ENCODE assay signal across 29 cellular contexts in the genomic region with DNA sequence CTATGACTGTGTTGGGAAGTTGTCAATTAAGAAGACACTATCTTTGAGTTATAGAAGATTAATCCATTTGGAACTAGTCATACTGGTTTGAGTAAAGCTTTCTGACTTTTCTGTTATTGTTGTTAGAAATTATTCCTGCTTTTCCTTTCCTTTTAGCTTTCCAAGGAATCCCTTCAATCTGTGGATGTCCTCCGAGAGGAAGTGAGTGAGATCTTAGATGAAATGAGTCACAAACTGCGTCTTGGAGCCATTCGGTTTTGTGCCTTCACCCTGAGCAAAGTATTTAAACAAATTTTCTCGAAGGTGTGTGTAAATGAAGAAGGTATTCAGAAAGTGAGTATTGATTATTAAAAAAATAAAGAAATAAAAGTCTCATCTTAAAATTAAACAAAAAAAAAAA.
"Had no signal": no experiment of that assay in that cellular context is flagged by ENCODE, and none has a peak within 500 bp of the region (broad histone marks: within the 10 kb centered on the region; RNA-seq: fewer than 3 reads in every experiment).

No MANE protein-coding gene starts in this region.

- ATAC-seq: stimulated activated effector memory CD8-positive, alpha-beta T cell treated with anti-CD3 and anti-CD28 coated beads, Interleukin-12 subunit alpha, Interleukin-12 subunit beta, amount 100 ng/mL, for 72 hours; stimulated activated memory B cell treated with anti-CD40 and anti-IgM and Interleukin-4, amounts not matched to agents 10 μg/mL and 1 μg/mL and 100 μg/mL, for 72 hours; stimulated activated naive B cell treated with anti-CD40 and anti-IgM and Interleukin-4, amounts not matched to agents 10 μg/mL and 1 μg/mL and 100 μg/mL, for 72 hours; stimulated activated naive CD8-positive, alpha-beta T cell treated with anti-CD3 and anti-CD28 coated beads, Interleukin-15, amount 100 ng/mL, for 72 hours; stimulated activated naive CD8-positive, alpha-beta T cell treated with anti-CD3 and anti-CD28 coated beads, Interleukin-15, Interleukin-2, amounts not matched to agents 100 U/mL and 50 U/mL, for 24 hours; upper lobe of right lung had no signal

- H3K4me3 ChIP-seq: stomach, suprapubic skin, testis, thoracic aorta, thyroid gland, tibial artery, tibial nerve, transverse colon, upper lobe of left lung, upper lobe of right lung, uterus, vagina had no signal

- H3K27me3 Mint-ChIP-seq: stimulated activated memory B cell treated with anti-CD40 and anti-IgM and Interleukin-4, amounts not matched to agents 10 μg/mL and 1 μg/mL and 100 μg/mL, for 72 hours; stimulated activated naive B cell treated with anti-CD40 and anti-IgM and Interleukin-4, amounts not matched to agents 10 μg/mL and 1 μg/mL and 100 μg/mL, for 72 hours; stimulated activated naive CD8-positive, alpha-beta T cell treated with anti-CD3 and anti-CD28 coated beads, Interleukin-15, amount 100 ng/mL, for 72 hours; stimulated activated naive CD8-positive, alpha-beta T cell treated with anti-CD3 and anti-CD28 coated beads, Interleukin-15, Interleukin-2, amounts not matched to agents 100 ng/mL and 50 ng/mL, for 24 hours; type B pancreatic cell had no signal

- H3K4me1 Mint-ChIP-seq: stimulated activated memory B cell treated with anti-CD40 and anti-IgM and Interleukin-4, amounts not matched to agents 10 μg/mL and 1 μg/mL and 100 μg/mL, for 72 hours; stimulated activated naive B cell treated with anti-CD40 and anti-IgM and Interleukin-4, amounts not matched to agents 10 μg/mL and 1 μg/mL and 100 μg/mL, for 72 hours; stimulated activated naive CD8-positive, alpha-beta T cell treated with anti-CD3 and anti-CD28 coated beads, Interleukin-15, amount 100 ng/mL, for 72 hours had no signal

- H3K36me3 ChIP-seq: uterus had no signal

- H3K27me3 ChIP-seq: stomach, suprapubic skin, testis, thyroid gland, tibial artery, tibial nerve, transverse colon, upper lobe of left lung, upper lobe of right lung, uterus, vagina had no signal

- H3K27ac ChIP-seq: stomach, suprapubic skin, testis, thoracic aorta, thyroid gland, tibial artery, tibial nerve, transverse colon, upper lobe of left lung, upper lobe of right lung, uterus, vagina had no signal

- H3K4me1 ChIP-seq: stomach, suprapubic skin, testis, thyroid gland, tibial artery, tibial nerve, transverse colon, upper lobe of right lung, uterus, vagina had no signal

- FAIRE-seq: urothelium cell line had no signal

- H3K4me3 Mint-ChIP-seq: stimulated activated effector memory CD8-positive, alpha-beta T cell treated with anti-CD3 and anti-CD28 coated beads, Interleukin-12 subunit alpha, Interleukin-12 subunit beta, amount 100 ng/mL, for 72 hours; stimulated activated memory B cell treated with anti-CD40 and anti-IgM and Interleukin-4, amounts not matched to agents 10 μg/mL and 1 μg/mL and 100 μg/mL, for 72 hours; stimulated activated naive B cell treated with anti-CD40 and anti-IgM and Interleukin-4, amounts not matched to agents 10 μg/mL and 1 μg/mL and 100 μg/mL, for 72 hours; stimulated activated naive CD8-positive, alpha-beta T cell treated with anti-CD3 and anti-CD28 coated beads, Interleukin-15, amount 100 ng/mL, for 72 hours; stimulated activated naive CD8-positive, alpha-beta T cell treated with anti-CD3 and anti-CD28 coated beads, Interleukin-15, Interleukin-2, amounts not matched to agents 100 ng/mL and 50 ng/mL, for 24 hours; type B pancreatic cell had no signal

- H3K9me3 ChIP-seq: suprapubic skin, testis, thoracic aorta, thyroid gland, tibial artery, tibial nerve, transverse colon, upper lobe of left lung, upper lobe of right lung, uterus, vagina had no signal

- H3K27ac Mint-ChIP-seq: stimulated activated effector memory CD8-positive, alpha-beta T cell treated with anti-CD3 and anti-CD28 coated beads, Interleukin-12 subunit alpha, Interleukin-12 subunit beta, amount 100 ng/mL, for 72 hours; stimulated activated memory B cell treated with anti-CD40 and anti-IgM and Interleukin-4, amounts not matched to agents 10 μg/mL and 1 μg/mL and 100 μg/mL, for 72 hours; stimulated activated naive B cell treated with anti-CD40 and anti-IgM and Interleukin-4, amounts not matched to agents 10 μg/mL and 1 μg/mL and 100 μg/mL, for 72 hours; stimulated activated naive CD8-positive, alpha-beta T cell treated with anti-CD3 and anti-CD28 coated beads, Interleukin-15, amount 100 ng/mL, for 72 hours; stimulated activated naive CD8-positive, alpha-beta T cell treated with anti-CD3 and anti-CD28 coated beads, Interleukin-15, Interleukin-2, amounts not matched to agents 100 ng/mL and 50 ng/mL, for 24 hours; type B pancreatic cell had no signal

- DNase-seq: stimulated activated CD4-positive, alpha-beta T cell treated with anti-CD3 and anti-CD28 coated beads, Interleukin-2, amount 100 ng/mL, for 48 hours; stimulated activated CD4-positive, alpha-beta T cell treated with anti-CD3 and anti-CD28 coated beads, Interleukin-4, amount 100 ng/mL, for 1 hour; stimulated activated CD4-positive, alpha-beta T cell treated with anti-CD3 and anti-CD28 coated beads, Interleukin-4, amount 100 ng/mL, for 24 hours; stimulated activated CD4-positive, alpha-beta T cell treated with anti-CD3 and anti-CD28 coated beads, Interleukin-4, amount 100 ng/mL, for 4 hours; stimulated activated CD8-positive, alpha-beta memory T cell treated with anti-CD3 and anti-CD28 coated beads, Interleukin-4, amount 100 ng/mL, for 48 hours; stimulated activated naive B cell treated with anti-CD40 and anti-IgM and Interleukin-4, amounts not matched to agents 10 μg/mL and 1 μg/mL and 100 μg/mL, for 72 hours; stimulated activated naive CD4-positive, alpha-beta T cell; stimulated activated naive CD4-positive, alpha-beta T cell treated with Interleukin-2 at 50 U/mL for 16 hours; stimulated activated naive CD8-positive, alpha-beta T cell treated with anti-CD3 and anti-CD28 coated beads, Interleukin-15, amount 100 ng/mL, for 72 hours; stimulated activated naive CD8-positive, alpha-beta T cell treated with anti-CD3 and anti-CD28 coated beads, Interleukin-15, Interleukin-2, amounts not matched to agents 100 U/mL and 50 U/mL, for 24 hours; stomach; substantia nigra; testis; thyroid gland; tibial artery; transverse colon; trophoblast cell; upper lobe of left lung; upper lobe of right lung; uterus had no signal

- H3K9me3 Mint-ChIP-seq: stimulated activated effector memory CD8-positive, alpha-beta T cell treated with anti-CD3 and anti-CD28 coated beads, Interleukin-12 subunit alpha, Interleukin-12 subunit beta, amount 100 ng/mL, for 72 hours; type B pancreatic cell had no signal
